ENCODE assay signal across 17 cellular contexts in the genomic region with DNA sequence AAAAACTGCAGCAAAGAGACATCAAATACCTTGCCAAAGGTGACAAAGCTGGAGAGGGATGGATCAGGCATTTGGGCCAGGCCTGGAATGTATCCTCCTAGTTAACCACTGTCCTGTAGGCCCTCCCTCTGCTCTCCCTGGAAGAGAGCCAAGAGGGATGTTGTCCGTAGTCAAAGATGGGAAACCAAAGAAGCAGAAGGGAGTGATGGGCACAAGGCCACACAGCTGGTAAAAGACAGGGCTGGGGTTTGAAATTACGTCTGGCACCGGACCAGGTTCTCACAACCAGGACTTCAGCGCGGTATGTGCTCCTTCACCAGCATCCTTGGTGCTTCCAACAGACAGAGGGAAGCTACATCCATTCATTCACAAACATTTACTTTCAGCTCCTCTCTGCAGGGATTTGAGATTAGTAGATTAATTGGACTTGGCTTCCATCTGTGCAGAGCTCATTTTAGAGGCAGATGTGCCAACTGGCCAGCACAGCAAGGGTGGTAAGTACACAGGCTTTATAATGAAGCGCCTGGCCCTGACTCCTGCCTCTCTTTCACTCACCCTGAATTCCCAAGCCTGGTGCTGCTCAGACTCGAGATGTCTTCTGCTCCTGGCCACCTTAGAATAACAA.
DNase-seq lines count a peak whose midpoint lies in the region; ATAC-seq and TF ChIP-seq lines count a peak whose summit lies in the region.
"Had no signal": no experiment of that assay in that cellular context is flagged by ENCODE, and none has a peak within 500 bp of the region (broad histone marks: within the 10 kb centered on the region; RNA-seq: fewer than 3 reads in every experiment).

No MANE protein-coding gene starts in this region.

- POLR2A ChIA-PET in activated CD4-positive, alpha-beta memory T cell treated with anti-CD3 and anti-CD28 coated beads, Interleukin-2, amount 10 ng/mL, durations not matched to agents 7 days and 5 days (lab: Charles Lee): no interaction called here
- POLR2A ChIA-PET in activated CD4-positive, alpha-beta T cell treated with anti-CD3 and anti-CD28 coated beads for 36 hours (lab: Charles Lee): no interaction called here

- H3K4me3 Mint-ChIP-seq in brain: no peak overlapping the region
- no peak overlapping the region for H3K4me3 Mint-ChIP-seq in activated CD4-positive, alpha-beta memory T cell treated with anti-CD3 and anti-CD28 coated beads, Interleukin-2, amount 10 ng/mL, durations not matched to agents 7 days and 5 days
- H3K4me3 Mint-ChIP-seq in activated CD4-positive, alpha-beta T cell treated with anti-CD3 and anti-CD28 coated beads for 36 hours: no peak overlapping the region
- H3K4me3 Mint-ChIP-seq: CD4-positive, alpha-beta T cell; GM23338; naive thymus-derived CD8-positive, alpha-beta T cell; stimulated activated naive B cell treated with anti-CD40 and anti-IgM and Interleukin-4, amounts not matched to agents 10 μg/mL and 1 μg/mL and 100 μg/mL, for 72 hours; T-cell had no signal

- intact Hi-C loops in activated CD4-positive, alpha-beta T cell treated with anti-CD3 and anti-CD28 coated beads for 36 hours (cut with DNase I, micrococcal nuclease): no loop called here

- no peak for ATAC-seq in HG02870 (IDR thresholded peaks at IDR 0.05; ENCODE audit: unreplicated experiment)
- no peak for ATAC-seq in activated CD4-positive, alpha-beta T cell treated with anti-CD3 and anti-CD28 coated beads for 36 hours
- ATAC-seq: GM23338; naive thymus-derived CD8-positive, alpha-beta T cell; stimulated activated naive B cell treated with anti-CD40 and anti-IgM and Interleukin-4, amounts not matched to agents 10 μg/mL and 1 μg/mL and 100 μg/mL, for 72 hours; T-cell had no signal

- H3K36me3 Mint-ChIP-seq in brain: no peaks in the 10 kb centered on the region
- H3K36me3 Mint-ChIP-seq in activated CD4-positive, alpha-beta memory T cell treated with anti-CD3 and anti-CD28 coated beads, Interleukin-2, amount 10 ng/mL, durations not matched to agents 7 days and 5 days (ENCODE audit: low read depth): no peaks in the 10 kb centered on the region
- no peaks in the 10 kb centered on the region for H3K36me3 Mint-ChIP-seq in activated CD4-positive, alpha-beta T cell treated with anti-CD3 and anti-CD28 coated beads for 36 hours (ENCODE audit: low read depth)
- H3K36me3 Mint-ChIP-seq: naive thymus-derived CD8-positive, alpha-beta T cell; stimulated activated naive B cell treated with anti-CD40 and anti-IgM and Interleukin-4, amounts not matched to agents 10 μg/mL and 1 μg/mL and 100 μg/mL, for 72 hours; T-cell had no signal

- no peaks in the 10 kb centered on the region for H3K9me3 Mint-ChIP-seq in brain
- H3K9me3 Mint-ChIP-seq in activated CD4-positive, alpha-beta memory T cell treated with anti-CD3 and anti-CD28 coated beads, Interleukin-2, amount 10 ng/mL, durations not matched to agents 7 days and 5 days: no peaks in the 10 kb centered on the region
- H3K9me3 Mint-ChIP-seq in activated CD4-positive, alpha-beta T cell treated with anti-CD3 and anti-CD28 coated beads for 36 hours (ENCODE audit: low read depth): no peaks in the 10 kb centered on the region
- H3K9me3 Mint-ChIP-seq: CD4-positive, alpha-beta T cell; GM23338; naive thymus-derived CD8-positive, alpha-beta T cell; stimulated activated naive B cell treated with anti-CD40 and anti-IgM and Interleukin-4, amounts not matched to agents 10 μg/mL and 1 μg/mL and 100 μg/mL, for 72 hours; T-cell had no signal

- CTCF ChIA-PET in activated CD4-positive, alpha-beta memory T cell treated with anti-CD3 and anti-CD28 coated beads, Interleukin-2, amount 10 ng/mL, durations not matched to agents 7 days and 5 days (lab: Charles Lee): no interaction called here
- CTCF ChIA-PET in activated CD4-positive, alpha-beta T cell treated with anti-CD3 and anti-CD28 coated beads for 36 hours (lab: Charles Lee): no interaction called here

- H3K4me1 Mint-ChIP-seq in brain: peaks cover 71% of the 10 kb centered on the region
- H3K4me1 Mint-ChIP-seq in activated CD4-positive, alpha-beta memory T cell treated with anti-CD3 and anti-CD28 coated beads, Interleukin-2, amount 10 ng/mL, durations not matched to agents 7 days and 5 days: no peaks in the 10 kb centered on the region
- no peaks in the 10 kb centered on the region for H3K4me1 Mint-ChIP-seq in activated CD4-positive, alpha-beta T cell treated with anti-CD3 and anti-CD28 coated beads for 36 hours
- H3K4me1 Mint-ChIP-seq: naive thymus-derived CD8-positive, alpha-beta T cell had no signal

- H3K27me3 Mint-ChIP-seq in brain: no peaks in the 10 kb centered on the region
- no peaks in the 10 kb centered on the region for H3K27me3 Mint-ChIP-seq in activated CD4-positive, alpha-beta memory T cell treated with anti-CD3 and anti-CD28 coated beads, Interleukin-2, amount 10 ng/mL, durations not matched to agents 7 days and 5 days
- H3K27me3 Mint-ChIP-seq in activated CD4-positive, alpha-beta T cell treated with anti-CD3 and anti-CD28 coated beads for 36 hours: no peaks in the 10 kb centered on the region
- H3K27me3 Mint-ChIP-seq: CD4-positive, alpha-beta T cell had no signal

- peak overlapping the region in 4 of 5 experiments; percentile 30 to 80 (median 54) for H3K27ac Mint-ChIP-seq in brain
- no peak overlapping the region for H3K27ac Mint-ChIP-seq in activated CD4-positive, alpha-beta memory T cell treated with anti-CD3 and anti-CD28 coated beads, Interleukin-2, amount 10 ng/mL, durations not matched to agents 7 days and 5 days
- no peak overlapping the region for H3K27ac Mint-ChIP-seq in activated CD4-positive, alpha-beta T cell treated with anti-CD3 and anti-CD28 coated beads for 36 hours
- H3K27ac Mint-ChIP-seq: CD4-positive, alpha-beta T cell; GM23338; stimulated activated naive B cell treated with anti-CD40 and anti-IgM and Interleukin-4, amounts not matched to agents 10 μg/mL and 1 μg/mL and 100 μg/mL, for 72 hours; T-cell had no signal

- no peak for TF ChIP-seq CTCF in brain (conservative IDR thresholded peaks at IDR 0.05)

- DNase-seq in DMS 273 (lab: John Stamatoyannopoulos, UW; ENCODE audit: unreplicated experiment) (peak; percentile 97), NCI-H1694 (lab: John Stamatoyannopoulos, UW) (peak; percentile 90), NCI-H748 (lab: John Stamatoyannopoulos, UW; ENCODE audit: unreplicated experiment) (peak; percentile 92), midbrain (lab: John Stamatoyannopoulos, UW) (no peak)
- DNase-seq in activated CD4-positive, alpha-beta memory T cell treated with anti-CD3 and anti-CD28 coated beads, Interleukin-2, amount 10 ng/mL, durations not matched to agents 7 days and 5 days: no peak
- DNase-seq in activated CD4-positive, alpha-beta T cell treated with anti-CD3 and anti-CD28 coated beads for 36 hours: no peak
- DNase-seq: activated CD4-positive, alpha-beta T cell treated with anti-CD3 and anti-CD28 coated beads, Interleukin-2, amount 50 U/mL, for 48 hours; CD4-positive, alpha-beta T cell; EL; kidney glomerular epithelial cell; mesendoderm; naive thymus-derived CD8-positive, alpha-beta T cell; stimulated activated naive B cell treated with anti-CD40 and anti-IgM and Interleukin-4, amounts not matched to agents 10 μg/mL and 1 μg/mL and 100 μg/mL, for 72 hours; T-cell had no signal

Comparison
In these comparisons a context has a peak if more than half of its experiments do, and no peak if none do; other contexts are left out.
1. DNase-seq: peak in DMS 273 (single experiment), NCI-H1694 (single experiment) and NCI-H748 (single experiment); none in activated CD4-positive, alpha-beta memory T cell treated with anti-CD3 and anti-CD28 coated beads, Interleukin-2, amount 10 ng/mL, durations not matched to agents 7 days and 5 days (single experiment), activated CD4-positive, alpha-beta T cell treated with anti-CD3 and anti-CD28 coated beads for 36 hours (single experiment) and midbrain (single experiment).
2. H3K27ac Mint-ChIP-seq: peak in brain (4 of 5); none in activated CD4-positive, alpha-beta memory T cell treated with anti-CD3 and anti-CD28 coated beads, Interleukin-2, amount 10 ng/mL, durations not matched to agents 7 days and 5 days (single experiment) and activated CD4-positive, alpha-beta T cell treated with anti-CD3 and anti-CD28 coated beads for 36 hours (single experiment).